ENCODE assay signal across 33 cellular contexts in genomic region chr4:110638347-110638746, GRCh38. TPM values are rescaled to one million over a fixed set of nuclear protein-coding genes. Genes with fewer than 3 reads are reported as not detected.
A peak's percentile ranks its signal among the peaks of the same experiment; 100 is the strongest.
DNase-seq lines count a peak whose midpoint lies in the region; ATAC-seq and TF ChIP-seq lines count a peak whose summit lies in the region.
"Had no signal": no experiment of that assay in that cellular context is flagged by ENCODE, and none has a peak within 500 bp of the region (broad histone marks: within the 10 kb centered on the region; RNA-seq: fewer than 3 reads in every experiment).

No MANE protein-coding gene starts in this region.

- WGBS in hepatocyte (ENCODE audit: low lambda C conversion rate, missing lambda C conversion rate) = 40% methylated on average over 7 of the region's 7 CpGs

- H3K4me3 Mint-ChIP-seq in Caco-2 (ENCODE audit: unreplicated experiment) (peak overlapping the region; percentile 88), WTC11 (peak overlapping the region; percentile 92), nephron progenitor cell (peak overlapping the region; percentile 86)
- H3K4me3 Mint-ChIP-seq: activated CD8-positive, alpha-beta memory T cell treated with anti-CD3 and anti-CD28 coated beads, Interleukin-2, amount 10 ng/mL, durations not matched to agents 7 days and 5 days; activated naive CD8-positive, alpha-beta T cell treated with anti-CD3 and anti-CD28 coated beads, Interleukin-2, amount 50 U/mL, for 24 hours; T-helper 17 cell had no signal

- H2AFZ ChIP-seq in hepatocyte = no peak overlapping the region
- H2AFZ ChIP-seq in OCI-LY7 (ENCODE audit: low read length) = no peak overlapping the region

- DNase-seq in Caco-2 (no peak), WTC11 (ENCODE audit: low spot score) (no peak), hepatocyte (ENCODE audit: low spot score) (no peak), nephron progenitor cell (no peak), NCI-H2081 (lab: John Stamatoyannopoulos, UW) (no peak), putamen (ENCODE audit: low spot score) (no peak), OCI-LY7 (ENCODE audit: low spot score) (no peak), GF-D8 (lab: John Stamatoyannopoulos, UW) (no peak)
- DNase-seq: activated CD8-positive, alpha-beta memory T cell treated with anti-CD3 and anti-CD28 coated beads, Interleukin-2, amount 10 ng/mL, durations not matched to agents 7 days and 5 days; activated naive CD8-positive, alpha-beta T cell treated with anti-CD3 and anti-CD28 coated beads, Interleukin-2, amount 50 U/mL, for 24 hours; activated T-cell treated with anti-CD3 and anti-CD28 coated beads, Interleukin-2, amount 50 U/mL, for 48 hours; cerebellar nuclear complex; dermis blood vessel endothelial cell; esophagus squamous epithelium; hypothalamus; Kasumi-1; naive thymus-derived CD4-positive, alpha-beta T cell; NCI-H1417 treated with DMSO at 0.1 percent for 48 hours; NCI-H2029 treated with DMSO at 0.1 percent for 48 hours; NCI-H524 treated with DMSO at 0.1 percent for 48 hours; PC-3; Right ventricle myocardium superior; stimulated activated naive CD4-positive, alpha-beta T cell; T-helper 17 cell had no signal

- H3K9me3 Mint-ChIP-seq in Caco-2 (ENCODE audit: unreplicated experiment) = no peaks in the 10 kb centered on the region
- H3K9me3 Mint-ChIP-seq in WTC11 = no peaks in the 10 kb centered on the region
- H3K9me3 Mint-ChIP-seq in nephron progenitor cell = no peaks in the 10 kb centered on the region

- no peak for TF ChIP-seq CTCF in Caco-2 (IDR thresholded peaks at IDR 0.05; ENCODE audit: insufficient read depth in 1 of 2, low read depth in 1 of 2, low read length in 1 of 2, severe bottlenecking in 1 of 2, unreplicated experiment in 1 of 2)
- no peak for TF ChIP-seq CTCF in WTC11 (IDR thresholded peaks at IDR 0.05)
- TF ChIP-seq CTCF in hepatocyte (IDR thresholded peaks at IDR 0.05; ENCODE audit: poor library complexity) = no peak
- no peak for TF ChIP-seq CTCF in nephron progenitor cell (IDR thresholded peaks at IDR 0.05)
- no peak for TF ChIP-seq CTCF in OCI-LY7 (conservative IDR thresholded peaks at IDR 0.05; ENCODE audit: low read length)

- H3K9me3 ChIP-seq in Caco-2 = no peaks in the 10 kb centered on the region
- H3K9me3 ChIP-seq in hepatocyte (ENCODE audit: low read depth) = no peaks in the 10 kb centered on the region
- no peaks in the 10 kb centered on the region for H3K9me3 ChIP-seq in OCI-LY7 (ENCODE audit: low read length)
- H3K9me3 ChIP-seq: esophagus squamous epithelium, HAP-1, suprapubic skin had no signal

- CTCF ChIA-PET in Caco-2 (lab: Charles Lee) (no interaction called here), WTC11 (lab: Charles Lee) (no interaction called here), OCI-LY7 (lab: Charles Lee; ENCODE audit: unreplicated experiment) (no interaction called here)

- no peaks in the 10 kb centered on the region for H3K27me3 Mint-ChIP-seq in Caco-2 (ENCODE audit: insufficient read depth, unreplicated experiment)
- peaks cover 96% of the 10 kb centered on the region for H3K27me3 Mint-ChIP-seq in WTC11 (ENCODE audit: low read depth)
- H3K27me3 Mint-ChIP-seq in nephron progenitor cell (ENCODE audit: low read depth, poor library complexity) = peaks cover 99% of the 10 kb centered on the region

- H3K4me1 Mint-ChIP-seq in Caco-2 (ENCODE audit: low read depth, unreplicated experiment) (peaks cover 24% of the 10 kb centered on the region), WTC11 (peaks cover 82% of the 10 kb centered on the region), nephron progenitor cell (peaks cover 77% of the 10 kb centered on the region)
- H3K4me1 Mint-ChIP-seq: activated CD8-positive, alpha-beta memory T cell treated with anti-CD3 and anti-CD28 coated beads, Interleukin-2, amount 10 ng/mL, durations not matched to agents 7 days and 5 days; CD14-positive monocyte; T-helper 17 cell had no signal

- no peak for ATAC-seq in WTC11
- ATAC-seq: activated CD8-positive, alpha-beta memory T cell treated with anti-CD3 and anti-CD28 coated beads, Interleukin-2, amount 10 ng/mL, durations not matched to agents 7 days and 5 days; activated naive CD8-positive, alpha-beta T cell treated with anti-CD3 and anti-CD28 coated beads, Interleukin-2, amount 50 U/mL, for 24 hours; left lobe of liver; naive thymus-derived CD4-positive, alpha-beta T cell; PC-3; T-helper 17 cell had no signal

- H3K79me2 ChIP-seq in hepatocyte (peaks cover 55% of the 10 kb centered on the region), OCI-LY7 (ENCODE audit: insufficient read depth, low read depth, low read length) (no peaks in the 10 kb centered on the region)

- H3K36me3 Mint-ChIP-seq in Caco-2 (ENCODE audit: insufficient read depth, unreplicated experiment) (peaks cover 32% of the 10 kb centered on the region), WTC11 (no peaks in the 10 kb centered on the region), nephron progenitor cell (ENCODE audit: low read depth) (no peaks in the 10 kb centered on the region)

- H4K20me1 ChIP-seq in hepatocyte (ENCODE audit: insufficient read depth, poor library complexity, severe bottlenecking) (no peaks in the 10 kb centered on the region), OCI-LY7 (ENCODE audit: insufficient read depth, low read length) (no peaks in the 10 kb centered on the region)

- H3K27ac Mint-ChIP-seq in Caco-2 (ENCODE audit: unreplicated experiment) (no peak overlapping the region), WTC11 (no peak overlapping the region), nephron progenitor cell (no peak overlapping the region)
- H3K27ac Mint-ChIP-seq: activated CD8-positive, alpha-beta memory T cell treated with anti-CD3 and anti-CD28 coated beads, Interleukin-2, amount 10 ng/mL, durations not matched to agents 7 days and 5 days; activated naive CD8-positive, alpha-beta T cell treated with anti-CD3 and anti-CD28 coated beads, Interleukin-2, amount 50 U/mL, for 24 hours; CD14-positive monocyte had no signal

- BruUV-seq in Caco-2 (replicated peaks; lab: Mats Ljungman, UMichigan) = no TSS peak
- no TSS peak for BruUV-seq in OCI-LY7 (replicated peaks; lab: Mats Ljungman, UMichigan)

- POLR2A ChIA-PET in Caco-2 (lab: Charles Lee) = no interaction called here
- POLR2A ChIA-PET in WTC11 (lab: Charles Lee) = no interaction called here
- POLR2A ChIA-PET in OCI-LY7 (lab: Charles Lee) = no interaction called here

- H3K27me3 ChIP-seq in Caco-2 (replicated peaks; ENCODE audit: control insufficient read depth, insufficient read depth, low read length) = no peaks in the 10 kb centered on the region
- H3K27me3 ChIP-seq in hepatocyte = peaks cover 76% of the 10 kb centered on the region

- H3K9me2 ChIP-seq in hepatocyte (replicated peaks; ENCODE audit: insufficient read depth) = no peaks in the 10 kb centered on the region
- H3K9me2 ChIP-seq in OCI-LY7 (ENCODE audit: insufficient read depth, low read length) = no peaks in the 10 kb centered on the region

- intact Hi-C loops in Caco-2 (cut with micrococcal nuclease; ENCODE audit: unreplicated experiment) (loop anchor here (5.0 kb wide), 1 partner anchor 334 kb away; no protein-coding TSS in a partner anchor), OCI-LY7 (cut with micrococcal nuclease; ENCODE audit: unreplicated experiment) (loop anchor here (10.0 kb wide), 1 partner anchor 996 kb away; no protein-coding TSS in a partner anchor)

- no peak overlapping the region for H3K4me3 ChIP-seq in Caco-2 (ENCODE audit: low read depth, low read length)
- H3K4me3 ChIP-seq in hepatocyte = peak overlapping the region; percentile 13
- no peak overlapping the region for H3K4me3 ChIP-seq in OCI-LY7 (ENCODE audit: low read depth, low read length, poor library complexity, severe bottlenecking)
- H3K4me3 ChIP-seq: HAP-1, skin epidermis, suprapubic skin had no signal

- H3K4me2 ChIP-seq in hepatocyte = peak overlapping the region; percentile 91
- no peak overlapping the region for H3K4me2 ChIP-seq in OCI-LY7 (ENCODE audit: low read length)

- H3K27ac ChIP-seq in hepatocyte (peak overlapping the region; percentile 91), OCI-LY7 (ENCODE audit: low read depth, low read length, poor library complexity, severe bottlenecking) (no peak overlapping the region)
- H3K27ac ChIP-seq: HL-60, skin epidermis, suprapubic skin had no signal

- H3K36me3 ChIP-seq in Caco-2 (ENCODE audit: control insufficient read depth, insufficient read depth, low read length) = peaks cover 2% of the 10 kb centered on the region; the same call in 1 of the 2 replicates
- H3K36me3 ChIP-seq in hepatocyte (replicated peaks; ENCODE audit: insufficient read depth, low read depth) = no peaks in the 10 kb centered on the region
- no peaks in the 10 kb centered on the region for H3K36me3 ChIP-seq in OCI-LY7 (ENCODE audit: insufficient read depth, low read length)
- H3K36me3 ChIP-seq: esophagus squamous epithelium, HAP-1, suprapubic skin had no signal

- H3K4me1 ChIP-seq in Caco-2 (peaks cover 11% of the 10 kb centered on the region), hepatocyte (ENCODE audit: insufficient read depth) (no peaks in the 10 kb centered on the region), OCI-LY7 (ENCODE audit: insufficient read depth, low read length, poor library complexity, severe bottlenecking) (no peaks in the 10 kb centered on the region)

TF ChIP-seq in WTC11, 78 proteins besides CTCF, POLR2A, EP300 and RAD21 (continues in another document):
- no peak for TF ChIP-seq FOXJ3 (CRISPR knock-in tag; IDR thresholded peaks at IDR 0.05; ENCODE audit: borderline replicate concordance)
- no peak for TF ChIP-seq HMGXB4 (CRISPR knock-in tag; IDR thresholded peaks at IDR 0.05)
- TF ChIP-seq MYBL2 (CRISPR knock-in tag; IDR thresholded peaks at IDR 0.05) = no peak
- no peak for TF ChIP-seq CBFB (CRISPR knock-in tag; IDR thresholded peaks at IDR 0.05; ENCODE audit: low read depth)
- TF ChIP-seq ZNF121 (CRISPR knock-in tag; IDR thresholded peaks at IDR 0.05) = no peak
- no peak for TF ChIP-seq TEAD1 (CRISPR knock-in tag; IDR thresholded peaks at IDR 0.05)

RNA-seq across cellular contexts. Expression of gene PITX2, which starts 15.5 kb away (rescaled TPM):
- 76.8 and 82.8 TPM in 2 replicates for total RNA-seq in Caco-2 (2022)
- total RNA-seq in WTC11 (2021) = 11.3 to 24.9 TPM (median 12.2 TPM) in 3 replicates
- 80.5 and 99.2 TPM in 2 replicates for total RNA-seq in hepatocyte
- 142 and 147 TPM in 2 replicates for polyA plus RNA-seq in hepatocyte
- total RNA-seq in OCI-LY7 (2014; rRNA removed; shearing (Covaris generic)) = 3.3 and 4.4 TPM in 2 replicates
- 6.5 and 7.9 TPM in 2 replicates for total RNA-seq in OCI-LY7 (2022)
- total RNA-seq: activated CD8-positive, alpha-beta memory T cell treated with anti-CD3 and anti-CD28 coated beads, Interleukin-2, amount 10 ng/mL, durations not matched to agents 7 days and 5 days; dermis blood vessel endothelial cell; frontal cortex; left lobe of liver; mesenteric fat pad; naive thymus-derived CD4-positive, alpha-beta T cell; Right ventricle myocardium superior; T-helper 17 cell; ureter had no signal
- polyA plus RNA-seq: CD14-positive monocyte; naive thymus-derived CD4-positive, alpha-beta T cell had no signal
